In the genomic region with DNA sequence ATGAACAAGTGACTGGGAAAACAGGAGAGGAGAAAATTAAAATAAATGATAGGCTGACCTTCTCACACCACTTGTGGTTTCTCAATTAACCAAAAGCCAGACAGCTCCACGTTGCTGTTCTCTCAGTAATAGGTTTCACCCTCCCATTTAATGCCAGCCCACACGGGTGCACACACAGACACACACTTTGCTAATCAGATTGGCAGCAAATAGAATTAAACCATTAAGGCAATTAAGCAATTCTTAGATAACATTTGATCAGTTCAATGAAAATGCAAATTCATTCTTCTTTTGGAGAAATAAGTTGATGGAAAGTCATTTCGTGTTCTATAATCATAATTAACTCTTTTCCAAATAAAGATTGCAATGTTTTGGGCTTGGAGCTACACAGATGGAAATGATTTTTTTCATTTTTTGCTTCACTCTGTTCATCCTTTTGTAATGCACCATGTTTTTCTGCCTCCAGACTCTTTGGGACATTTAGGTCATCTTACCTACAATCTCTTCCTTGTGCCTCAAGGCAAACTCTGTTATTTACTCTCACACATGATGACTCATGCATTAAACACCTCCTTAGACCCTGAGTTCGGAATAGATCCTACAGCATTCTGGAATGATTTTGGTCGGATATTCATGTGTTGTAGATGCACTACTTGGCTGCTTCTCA, we compare ENCODE assay signal across 28 cellular contexts.
A peak's percentile ranks its signal among the peaks of the same experiment; 100 is the strongest.
DNase-seq lines count a peak whose midpoint lies in the region; ATAC-seq and TF ChIP-seq lines count a peak whose summit lies in the region.
"Had no signal": no experiment of that assay in that cellular context is flagged by ENCODE, and none has a peak within 500 bp of the region (broad histone marks: within the 10 kb centered on the region; RNA-seq: fewer than 3 reads in every experiment).

No MANE protein-coding gene starts in this region.

- peak; percentile 43 for TF ChIP-seq RAD21 in SK-N-SH (IDR thresholded peaks at IDR 0.05; ENCODE audit: low read length)

- H3K4me2 ChIP-seq in SK-N-SH: no peak overlapping the region

- DNase-seq in DMS53 (lab: John Stamatoyannopoulos, UW) (peak; percentile 16), DMS53 treated with DMSO at 0.1 percent for 48 hours (lab: John Stamatoyannopoulos, UW; ENCODE audit: unreplicated experiment) (no peak), LNCaP clone FGC (ENCODE audit: low read depth) (peak; percentile 30), SK-N-SH (peak; percentile 73), kidney tubule cell (ENCODE audit: low spot score) (peak; percentile 29), AG08396 (ENCODE audit: low spot score) (no peak)
- no peak for DNase-seq in stimulated activated CD4-positive, alpha-beta T cell treated with anti-CD3 and anti-CD28 coated beads, Interleukin-4, amount 100 ng/mL, for 4 hours
- DNase-seq: activated CD4-positive, alpha-beta T cell treated with anti-CD3 and anti-CD28 coated beads, Interleukin-2, amount 10 ng/mL, durations not matched to agents 24 days and 14 days; activated effector memory CD4-positive, alpha-beta T cell treated with Interleukin-2 at 50 U/mL for 16 hours; activated T-cell treated with anti-CD3 and anti-CD28 coated beads, Interleukin-2, amount 50 U/mL, for 1 hour; CD4-positive, CD25-positive, alpha-beta regulatory T cell; EL; erythroblast; left lung; NCI-H2029 treated with DMSO at 0.1 percent for 48 hours; NCI-H524; SHP77 treated with DMSO at 0.1 percent for 48 hours; small intestine; stimulated activated naive CD4-positive, alpha-beta T cell treated with Interleukin-2 at 50 U/mL for 16 hours; testis had no signal

- H3K27ac ChIP-seq in SK-N-SH (ENCODE audit: low read depth in 2 of 2, low read length in 1 of 2): peak overlapping the region in 1 of 2 experiments; percentile 96; a peak in 2 of 4 replicates
- H3K27ac ChIP-seq: 22Rv1, left lung, parathyroid adenoma, right atrium auricular region, testis had no signal

- no peaks in the 10 kb centered on the region for H4K20me1 ChIP-seq in SK-N-SH (ENCODE audit: insufficient read depth)

- no peaks in the 10 kb centered on the region for H3K9me3 ChIP-seq in SK-N-SH
- H3K9me3 ChIP-seq: left lung, right atrium auricular region, testis had no signal

- WGBS in SK-N-SH (ENCODE audit: low lambda C conversion rate): 28% methylated on average over 5 of the region's 5 CpGs

- no peaks in the 10 kb centered on the region for H3K79me2 ChIP-seq in SK-N-SH (ENCODE audit: insufficient read depth)
- H3K79me2 ChIP-seq: parathyroid adenoma had no signal

- no peaks in the 10 kb centered on the region for H3K27me3 ChIP-seq in SK-N-SH (ENCODE audit: insufficient read depth)
- H3K27me3 ChIP-seq: left lung, right atrium auricular region, testis had no signal

- H3K4me3 ChIP-seq in LNCaP clone FGC (ENCODE audit: low read depth, low read length) (no peak overlapping the region), SK-N-SH (ENCODE audit: low read depth in 2 of 2, low read length in 1 of 2) (no peak overlapping the region; a peak in 1 of 4 replicates)
- H3K4me3 ChIP-seq: left lung, right atrium auricular region, testis had no signal

- H2AFZ ChIP-seq in SK-N-SH (ENCODE audit: low read depth): no peak overlapping the region
- H2AFZ ChIP-seq: parathyroid adenoma had no signal

- no peak overlapping the region for H3K9ac ChIP-seq in SK-N-SH
- H3K9ac ChIP-seq: parathyroid adenoma had no signal

- peaks cover 0 to 32% of the 10 kb centered on the region in 2 experiments; a peak in 2 of 4 replicates for H3K4me1 ChIP-seq in SK-N-SH (ENCODE audit: control insufficient read depth in 1 of 2, insufficient read depth in 2 of 2, low read depth in 1 of 2, low read length in 1 of 2)
- H3K4me1 ChIP-seq: left lung, parathyroid adenoma, right atrium auricular region, testis had no signal

- H3K9me2 ChIP-seq in SK-N-SH: no peaks in the 10 kb centered on the region

- TF ChIP-seq CTCF in LNCaP clone FGC (IDR thresholded peaks at IDR 0.05; ENCODE audit: control insufficient read depth, extremely low read depth, insufficient read depth) (no peak), SK-N-SH (IDR thresholded peaks at IDR 0.05) (no peak)

- ATAC-seq in GM21717 (IDR thresholded peaks at IDR 0.05; ENCODE audit: unreplicated experiment): no peak
- ATAC-seq: activated naive CD4-positive, alpha-beta T cell treated with anti-CD3 and anti-CD28 coated beads, Interleukin-2, amount 50 U/mL, for 72 hours; HCT116; left lung; Panc1; WTC11 had no signal

- H3F3A ChIP-seq in SK-N-SH (replicated peaks; ENCODE audit: insufficient read depth): no peaks in the 10 kb centered on the region

- peak in 1 of 2 experiments; percentile 91; a peak in 2 of 4 replicates for TF ChIP-seq EP300 in SK-N-SH (IDR thresholded peaks at IDR 0.05; ENCODE audit: borderline replicate concordance in 1 of 2, low read depth in 1 of 2, low read length in 1 of 2)

- POLR2A ChIA-PET in SK-N-SH (lab: Yijun Ruan, JAX): interaction anchor here (0.6 to 0.9 kb wide), 2 partner anchors 11 to 78 kb away, joined by 3 read pairs; no protein-coding TSS in a partner anchor

- CTCF ChIA-PET in SK-N-SH (lab: Yijun Ruan, JAX): interaction anchor here (0.8 to 2.0 kb wide), 8 partner anchors 37 to 400 kb away, joined by 3 to 11 read pairs (median 4); no protein-coding TSS in a partner anchor

- no peaks in the 10 kb centered on the region for H3K36me3 ChIP-seq in SK-N-SH (replicated peaks in 1 of 2; ENCODE audit: control insufficient read depth in 1 of 2, insufficient read depth in 2 of 2, low read length in 1 of 2)
- H3K36me3 ChIP-seq: left lung, right atrium auricular region had no signal

TF ChIP-seq in SK-N-SH, 30 proteins besides CTCF, POLR2A, EP300 and RAD21 (continues in another document):
- TF ChIP-seq, protein P1, sequence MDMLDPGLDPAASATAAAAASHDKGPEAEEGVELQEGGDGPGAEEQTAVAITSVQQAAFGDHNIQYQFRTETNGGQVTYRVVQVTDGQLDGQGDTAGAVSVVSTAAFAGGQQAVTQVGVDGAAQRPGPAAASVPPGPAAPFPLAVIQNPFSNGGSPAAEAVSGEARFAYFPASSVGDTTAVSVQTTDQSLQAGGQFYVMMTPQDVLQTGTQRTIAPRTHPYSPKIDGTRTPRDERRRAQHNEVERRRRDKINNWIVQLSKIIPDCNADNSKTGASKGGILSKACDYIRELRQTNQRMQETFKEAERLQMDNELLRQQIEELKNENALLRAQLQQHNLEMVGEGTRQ (IDR thresholded peaks at IDR 0.05; ENCODE audit: borderline replicate concordance, low read depth, low read length): no peak
- TF ChIP-seq TAF1 (IDR thresholded peaks at IDR 0.05; ENCODE audit: borderline replicate concordance, low read depth, low read length) (no peak), MXI1 (IDR thresholded peaks at IDR 0.05; ENCODE audit: low read depth, low read length) (peak; percentile 78; the same call in 1 of the 2 replicates), SIN3A (IDR thresholded peaks at IDR 0.05; ENCODE audit: borderline replicate concordance, low read depth, low read length) (no peak), FOXJ3 (CRISPR knock-in tag; IDR thresholded peaks at IDR 0.05) (peak; percentile 69), TCF12 (IDR thresholded peaks at IDR 0.05) (no peak; the same call in 1 of the 2 replicates), JUND (IDR thresholded peaks at IDR 0.05) (peak; percentile 40; the same call in 1 of the 2 replicates), EZH2phosphoT487 (IDR thresholded peaks at IDR 0.05; ENCODE audit: borderline replicate concordance, low read depth) (no peak), NFIC (IDR thresholded peaks at IDR 0.05; ENCODE audit: borderline replicate concordance) (no peak), MEF2A (IDR thresholded peaks at IDR 0.05; ENCODE audit: borderline replicate concordance, low read depth) (no peak), FOXM1 (IDR thresholded peaks at IDR 0.05; ENCODE audit: low read depth) (no peak), RXRA (IDR thresholded peaks at IDR 0.05; ENCODE audit: borderline replicate concordance, low read depth) (no peak), YY1 (IDR thresholded peaks at IDR 0.05; ENCODE audit: low read depth) (no peak)
- TF ChIP-seq, protein P2, sequence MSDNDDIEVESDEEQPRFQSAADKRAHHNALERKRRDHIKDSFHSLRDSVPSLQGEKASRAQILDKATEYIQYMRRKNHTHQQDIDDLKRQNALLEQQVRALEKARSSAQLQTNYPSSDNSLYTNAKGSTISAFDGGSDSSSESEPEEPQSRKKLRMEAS (IDR thresholded peaks at IDR 0.05; ENCODE audit: low read depth): no peak
- TF ChIP-seq, protein P3, sequence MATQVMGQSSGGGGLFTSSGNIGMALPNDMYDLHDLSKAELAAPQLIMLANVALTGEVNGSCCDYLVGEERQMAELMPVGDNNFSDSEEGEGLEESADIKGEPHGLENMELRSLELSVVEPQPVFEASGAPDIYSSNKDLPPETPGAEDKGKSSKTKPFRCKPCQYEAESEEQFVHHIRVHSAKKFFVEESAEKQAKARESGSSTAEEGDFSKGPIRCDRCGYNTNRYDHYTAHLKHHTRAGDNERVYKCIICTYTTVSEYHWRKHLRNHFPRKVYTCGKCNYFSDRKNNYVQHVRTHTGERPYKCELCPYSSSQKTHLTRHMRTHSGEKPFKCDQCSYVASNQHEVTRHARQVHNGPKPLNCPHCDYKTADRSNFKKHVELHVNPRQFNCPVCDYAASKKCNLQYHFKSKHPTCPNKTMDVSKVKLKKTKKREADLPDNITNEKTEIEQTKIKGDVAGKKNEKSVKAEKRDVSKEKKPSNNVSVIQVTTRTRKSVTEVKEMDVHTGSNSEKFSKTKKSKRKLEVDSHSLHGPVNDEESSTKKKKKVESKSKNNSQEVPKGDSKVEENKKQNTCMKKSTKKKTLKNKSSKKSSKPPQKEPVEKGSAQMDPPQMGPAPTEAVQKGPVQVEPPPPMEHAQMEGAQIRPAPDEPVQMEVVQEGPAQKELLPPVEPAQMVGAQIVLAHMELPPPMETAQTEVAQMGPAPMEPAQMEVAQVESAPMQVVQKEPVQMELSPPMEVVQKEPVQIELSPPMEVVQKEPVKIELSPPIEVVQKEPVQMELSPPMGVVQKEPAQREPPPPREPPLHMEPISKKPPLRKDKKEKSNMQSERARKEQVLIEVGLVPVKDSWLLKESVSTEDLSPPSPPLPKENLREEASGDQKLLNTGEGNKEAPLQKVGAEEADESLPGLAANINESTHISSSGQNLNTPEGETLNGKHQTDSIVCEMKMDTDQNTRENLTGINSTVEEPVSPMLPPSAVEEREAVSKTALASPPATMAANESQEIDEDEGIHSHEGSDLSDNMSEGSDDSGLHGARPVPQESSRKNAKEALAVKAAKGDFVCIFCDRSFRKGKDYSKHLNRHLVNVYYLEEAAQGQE (IDR thresholded peaks at IDR 0.05; ENCODE audit: low read depth, low read length): no peak

Comparison
In these comparisons a context has a peak if more than half of its experiments do, and no peak if none do; other contexts are left out.
1. DNase-seq: peak in DMS53 (single experiment), LNCaP clone FGC (single experiment), SK-N-SH (single experiment) and kidney tubule cell (single experiment); none in DMS53 treated with DMSO at 0.1 percent for 48 hours (single experiment), AG08396 (single experiment) and stimulated activated CD4-positive, alpha-beta T cell treated with anti-CD3 and anti-CD28 coated beads, Interleukin-4, amount 100 ng/mL, for 4 hours (0 of 2).